ENCODE assay signal across 8 cellular contexts in genomic region chr17:68777243-68777855, GRCh38.
DNase-seq lines count a peak whose midpoint lies in the region; ATAC-seq and TF ChIP-seq lines count a peak whose summit lies in the region.

No MANE protein-coding gene starts in this region.

- intact Hi-C loops in natural killer cell (cut with micrococcal nuclease) = loop anchor here (1.0 to 10.0 kb wide), 3 partner anchors 458 to 617 kb away; no protein-coding TSS in a partner anchor

- H3K27ac Mint-ChIP-seq in natural killer cell (no peak overlapping the region), type B pancreatic cell (no peak overlapping the region)
- no peak overlapping the region for H3K27ac Mint-ChIP-seq in natural killer cell treated with Interleukin-12 subunit alpha and Interleukin-12 subunit beta and Interleukin-15 and Interleukin-18, amount 100 ng/mL, for 72 hours

- H3K9me3 Mint-ChIP-seq in natural killer cell (no peaks in the 10 kb centered on the region), type B pancreatic cell (no peaks in the 10 kb centered on the region)
- H3K9me3 Mint-ChIP-seq in natural killer cell treated with Interleukin-12 subunit alpha and Interleukin-12 subunit beta and Interleukin-15 and Interleukin-18, amount 100 ng/mL, for 72 hours = no peaks in the 10 kb centered on the region

- H3K27me3 ChIP-seq in endocrine pancreas (ENCODE audit: control insufficient read depth, insufficient read depth, low read length) = no peaks in the 10 kb centered on the region

- no peaks in the 10 kb centered on the region for H3K4me1 ChIP-seq in endocrine pancreas (ENCODE audit: control insufficient read depth, insufficient read depth, low read length)

- peaks cover 11 to 26% of the 10 kb centered on the region in 2 donors for H3K27me3 Mint-ChIP-seq in natural killer cell (ENCODE audit: low read depth in 2 of 2)
- peaks cover 8 to 16% of the 10 kb centered on the region in 2 donors for H3K27me3 Mint-ChIP-seq in natural killer cell treated with Interleukin-12 subunit alpha and Interleukin-12 subunit beta and Interleukin-15 and Interleukin-18, amount 100 ng/mL, for 72 hours
- no peaks in the 10 kb centered on the region for H3K27me3 Mint-ChIP-seq in type B pancreatic cell

- ATAC-seq in natural killer cell (no peak), HG03280 (IDR thresholded peaks at IDR 0.05; ENCODE audit: unreplicated experiment) (no peak)
- no peak for ATAC-seq in natural killer cell treated with Interleukin-12 subunit alpha and Interleukin-12 subunit beta and Interleukin-15 and Interleukin-18, amount 100 ng/mL, for 72 hours

- H3K36me3 Mint-ChIP-seq in natural killer cell (no peaks in the 10 kb centered on the region), type B pancreatic cell (no peaks in the 10 kb centered on the region)
- no peaks in the 10 kb centered on the region for H3K36me3 Mint-ChIP-seq in natural killer cell treated with Interleukin-12 subunit alpha and Interleukin-12 subunit beta and Interleukin-15 and Interleukin-18, amount 100 ng/mL, for 72 hours

- H3K4me1 Mint-ChIP-seq in natural killer cell (no peaks in the 10 kb centered on the region), type B pancreatic cell (ENCODE audit: unreplicated experiment) (peaks cover 23% of the 10 kb centered on the region)
- no peaks in the 10 kb centered on the region for H3K4me1 Mint-ChIP-seq in natural killer cell treated with Interleukin-12 subunit alpha and Interleukin-12 subunit beta and Interleukin-15 and Interleukin-18, amount 100 ng/mL, for 72 hours (ENCODE audit: low read depth in 2 of 2)

- TF ChIP-seq CTCF in natural killer cell (IDR thresholded peaks at IDR 0.05) (peak; percentile 61), type B pancreatic cell (conservative IDR thresholded peaks at IDR 0.05) (peak; percentile 88)

- peak overlapping the region; percentile 76 for H3K27ac ChIP-seq in SK-N-MC

- peaks cover under 1% of the 10 kb centered on the region; the same call in 1 of the 2 replicates for H3K9me3 ChIP-seq in SK-N-MC (ENCODE audit: low read depth, low read length)
- no peaks in the 10 kb centered on the region for H3K9me3 ChIP-seq in endocrine pancreas (ENCODE audit: control insufficient read depth, low read length)

- H3K4me3 Mint-ChIP-seq in natural killer cell (no peak overlapping the region), type B pancreatic cell (no peak overlapping the region)
- no peak overlapping the region for H3K4me3 Mint-ChIP-seq in natural killer cell treated with Interleukin-12 subunit alpha and Interleukin-12 subunit beta and Interleukin-15 and Interleukin-18, amount 100 ng/mL, for 72 hours

- no peak overlapping the region for H3K9ac ChIP-seq in SK-N-MC (ENCODE audit: insufficient read length)
- no peak overlapping the region for H3K9ac ChIP-seq in endocrine pancreas (ENCODE audit: control insufficient read depth, insufficient read depth, low read length)

- H3K4me3 ChIP-seq in SK-N-MC (peak overlapping the region; percentile 47), endocrine pancreas (ENCODE audit: control insufficient read depth, insufficient read depth, low read length) (peak overlapping the region; percentile 79)

- DNase-seq in natural killer cell (no peak), LHCN-M2 (ENCODE audit: low read depth) (peak; percentile 52), SK-N-MC (ENCODE audit: low read depth, low spot score) (peak; percentile 94), lung microvascular endothelial cell (ENCODE audit: low read depth in 2 of 2) (peak; percentile 76 to 83), type B pancreatic cell (ENCODE audit: extremely low spot score, unreplicated experiment) (no peak)
- no peak for DNase-seq in natural killer cell treated with Interleukin-12 subunit alpha and Interleukin-12 subunit beta and Interleukin-15 and Interleukin-18, amount 100 ng/mL, for 72 hours (ENCODE audit: low spot score)

- H3K36me3 ChIP-seq in SK-N-MC (ENCODE audit: insufficient read depth, low read length) (no peaks in the 10 kb centered on the region), endocrine pancreas (ENCODE audit: control insufficient read depth, insufficient read depth, low read length) (no peaks in the 10 kb centered on the region)

Comparison
In these comparisons a context has a peak if more than half of its experiments do, and no peak if none do; other contexts are left out.
1. DNase-seq: peak in LHCN-M2 (single experiment), SK-N-MC (single experiment) and lung microvascular endothelial cell (2 of 2); none in natural killer cell (single experiment), natural killer cell treated with Interleukin-12 subunit alpha and Interleukin-12 subunit beta and Interleukin-15 and Interleukin-18, amount 100 ng/mL, for 72 hours (single experiment) and type B pancreatic cell (single experiment).